9 cellular contexts compared by ENCODE assay signal in genomic region chr13:99228737-99229691, GRCh38. TPM values are rescaled to one million over a fixed set of nuclear protein-coding genes. Genes with fewer than 3 reads are reported as not detected.
DNase-seq lines count a peak whose midpoint lies in the region; ATAC-seq and TF ChIP-seq lines count a peak whose summit lies in the region.
"Had no signal": no experiment of that assay in that cellular context is flagged by ENCODE, and none has a peak within 500 bp of the region (broad histone marks: within the 10 kb centered on the region; RNA-seq: fewer than 3 reads in every experiment).

No MANE protein-coding gene starts in this region.

- H3K9me3 ChIP-seq in left ventricle myocardium inferior (replicated peaks) = no peaks in the 10 kb centered on the region

- peak; percentile 85 for ATAC-seq in GM19328 (IDR thresholded peaks at IDR 0.05; ENCODE audit: unreplicated experiment)
- peak; percentile 90 for ATAC-seq in HG03175 (IDR thresholded peaks at IDR 0.05; ENCODE audit: unreplicated experiment)
- ATAC-seq in SK-N-SH treated with all-trans-retinoic acid at 6 μM for 48 hours = peak; percentile 88

- intact Hi-C loops in left ventricle myocardium inferior (cut with micrococcal nuclease) = no loop called here

- peak overlapping the region; percentile 70 for H3K27ac ChIP-seq in left ventricle myocardium inferior (replicated peaks)
- H3K27ac ChIP-seq: KMS-11 had no signal

- peaks cover 80% of the 10 kb centered on the region for H3K4me1 ChIP-seq in left ventricle myocardium inferior

- H3K27me3 ChIP-seq in left ventricle myocardium inferior (ENCODE audit: low read depth) = no peaks in the 10 kb centered on the region

- no peaks in the 10 kb centered on the region for H3K36me3 ChIP-seq in left ventricle myocardium inferior

- TF ChIP-seq CTCF in left ventricle myocardium inferior (IDR thresholded peaks at IDR 0.05; ENCODE audit: borderline replicate concordance) = no peak

- H3K4me3 ChIP-seq in left ventricle myocardium inferior = peak overlapping the region; percentile 4

- DNase-seq in CD1c-positive myeloid dendritic cell (ENCODE audit: extremely low spot score) = peak; percentile 57
- DNase-seq in left ventricle myocardium inferior = no peak
- no peak for DNase-seq in DMS153 treated with DMSO at 0.1 percent for 48 hours (lab: John Stamatoyannopoulos, UW; ENCODE audit: unreplicated experiment)
- DNase-seq in UCSD-AML1 (lab: John Stamatoyannopoulos, UW; ENCODE audit: unreplicated experiment) = no peak
- DNase-seq in nucleus accumbens (lab: John Stamatoyannopoulos, UW) = no peak

TF ChIP-seq in SK-N-SH treated with all-trans-retinoic acid at 6 μM for 48 hours, 23 proteins besides CTCF, POLR2A, EP300 and RAD21:
- TF ChIP-seq BACH2 (CRISPR knock-in tag; IDR thresholded peaks at IDR 0.05; ENCODE audit: borderline replicate concordance) (no peak), ZFP30 (CRISPR knock-in tag; IDR thresholded peaks at IDR 0.05) (no peak), PATZ1 (CRISPR knock-in tag; IDR thresholded peaks at IDR 0.05; ENCODE audit: borderline replicate concordance) (no peak), CSRNP3 (CRISPR knock-in tag; IDR thresholded peaks at IDR 0.05) (no peak), RARB (CRISPR knock-in tag; IDR thresholded peaks at IDR 0.05) (no peak), TSHZ2 (CRISPR knock-in tag; IDR thresholded peaks at IDR 0.05) (no peak), ZFP3 (CRISPR knock-in tag; IDR thresholded peaks at IDR 0.05) (no peak), OSR1 (CRISPR knock-in tag; IDR thresholded peaks at IDR 0.05) (no peak), POU6F1 (CRISPR knock-in tag; IDR thresholded peaks at IDR 0.05; ENCODE audit: borderline replicate concordance, low read depth) (no peak), ZNF565 (CRISPR knock-in tag; conservative IDR thresholded peaks at IDR 0.05; ENCODE audit: low read depth) (no peak)

RNA-seq across cellular contexts. Expression of gene UBAC2, which starts 28.4 kb away (rescaled TPM):
- 44.3 TPM for total RNA-seq in left ventricle myocardium inferior

RNA-seq across cellular contexts. Expression of gene GPR18, which starts 29.2 kb away (rescaled TPM):
- not detected for total RNA-seq in left ventricle myocardium inferior
